Comparison of ENCODE assay signal across 11 cellular contexts in the genomic region with DNA sequence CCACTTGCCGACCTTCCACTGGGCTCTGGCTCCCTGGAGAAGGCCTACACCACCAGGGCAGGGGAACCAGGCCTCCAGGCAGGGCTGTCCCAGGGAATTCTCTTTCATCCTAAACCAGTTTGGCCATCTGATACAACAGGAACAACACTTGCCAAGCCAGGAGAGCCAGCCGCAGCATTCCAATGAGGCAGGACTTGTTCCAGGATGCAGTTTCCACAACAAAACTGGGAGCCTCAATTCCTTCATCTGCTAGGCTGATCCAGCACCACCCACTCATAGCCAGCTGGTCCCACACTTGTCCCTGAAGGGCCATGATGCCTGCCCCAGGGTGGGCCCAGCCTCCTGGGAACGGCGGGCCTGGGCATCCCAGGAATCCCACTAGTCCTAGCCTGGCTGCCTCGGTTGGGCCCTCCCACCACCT. TPM values are rescaled to one million over a fixed set of nuclear protein-coding genes. Genes with fewer than 3 reads are reported as not detected.
DNase-seq lines count a peak whose midpoint lies in the region; ATAC-seq and TF ChIP-seq lines count a peak whose summit lies in the region.
"Had no signal": no experiment of that assay in that cellular context is flagged by ENCODE, and none has a peak within 500 bp of the region (broad histone marks: within the 10 kb centered on the region; RNA-seq: fewer than 3 reads in every experiment).

No MANE protein-coding gene starts in this region.

- H3K14ac ChIP-seq in neuronal stem cell (ENCODE audit: low read length) = no peak overlapping the region

- H3K4me1 Mint-ChIP-seq in activated T-helper 2 cell treated with anti-CD3 and anti-CD28 coated beads, Interferon-gamma antibody, Interleukin-2, Interleukin-4, amounts not matched to agents 10 μg/mL and 5 μg/mL and 100 μg/mL, durations not matched to agents 14 hours and 24 hours and 36 hours (ENCODE audit: low read depth) = peaks cover 34% of the 10 kb centered on the region

- DNase-seq in AG09319 (ENCODE audit: extremely low read depth, low read depth) (peak; percentile 49), fibroblast of gingiva (ENCODE audit: low read depth) (peak; percentile 61), neuronal stem cell (ENCODE audit: low spot score) (no peak), erythroblast (lab: John Stamatoyannopoulos, UW) (no peak)
- no peak for DNase-seq in activated T-helper 2 cell treated with anti-CD3 and anti-CD28 coated beads, Interferon-gamma antibody, Interleukin-2, Interleukin-4, amounts not matched to agents 10 μg/mL and 5 μg/mL and 100 μg/mL, durations not matched to agents 14 hours and 24 hours and 36 hours (ENCODE audit: low spot score)
- DNase-seq: nephron progenitor cell, SJCRH30, transverse colon had no signal

- H3K27ac Mint-ChIP-seq in activated T-helper 2 cell treated with anti-CD3 and anti-CD28 coated beads, Interferon-gamma antibody, Interleukin-2, Interleukin-4, amounts not matched to agents 10 μg/mL and 5 μg/mL and 100 μg/mL, durations not matched to agents 14 hours and 24 hours and 36 hours = no peak overlapping the region
- H3K27ac Mint-ChIP-seq: nephron progenitor cell had no signal

- peaks cover 15% of the 10 kb centered on the region for H3K79me1 ChIP-seq in neuronal stem cell (ENCODE audit: low read depth, low read length)

- no peak overlapping the region for H2BK5ac ChIP-seq in neuronal stem cell (ENCODE audit: low read length)

- TF ChIP-seq CTCF in AG09319 (IDR thresholded peaks at IDR 0.05; ENCODE audit: low read depth, low read length) (no peak), VCaP (conservative IDR thresholded peaks at IDR 0.05) (no peak)

- no peak overlapping the region for H2AFZ ChIP-seq in neuronal stem cell (ENCODE audit: low read length)

- H3K9ac ChIP-seq in neuronal stem cell (ENCODE audit: low read depth, low read length, poor library complexity) = peak overlapping the region; percentile 61

- no peak overlapping the region for H3K4me2 ChIP-seq in neuronal stem cell (ENCODE audit: insufficient read depth, low read length, poor library complexity, severe bottlenecking)

- no peak for TF ChIP-seq POLR2A in erythroblast (IDR thresholded peaks at IDR 0.05; ENCODE audit: low read length)

- H3K18ac ChIP-seq in neuronal stem cell (ENCODE audit: low read length) = peak overlapping the region; percentile 16

- no peaks in the 10 kb centered on the region for H3K27me3 Mint-ChIP-seq in activated T-helper 2 cell treated with anti-CD3 and anti-CD28 coated beads, Interferon-gamma antibody, Interleukin-2, Interleukin-4, amounts not matched to agents 10 μg/mL and 5 μg/mL and 100 μg/mL, durations not matched to agents 14 hours and 24 hours and 36 hours (ENCODE audit: low read depth)

- peaks cover 0 to 2% (median 0%) of the 10 kb centered on the region in 3 experiments for H3K27me3 ChIP-seq in neuronal stem cell (ENCODE audit: control insufficient read depth in 3 of 3, insufficient read depth in 3 of 3, low read depth in 1 of 3, low read length in 3 of 3)
- H3K27me3 ChIP-seq: SJCRH30, transverse colon had no signal

- H2BK120ac ChIP-seq in neuronal stem cell (ENCODE audit: low read depth, low read length) = no peak overlapping the region

- no peaks in the 10 kb centered on the region for H3K9me3 Mint-ChIP-seq in activated T-helper 2 cell treated with anti-CD3 and anti-CD28 coated beads, Interferon-gamma antibody, Interleukin-2, Interleukin-4, amounts not matched to agents 10 μg/mL and 5 μg/mL and 100 μg/mL, durations not matched to agents 14 hours and 24 hours and 36 hours
- H3K9me3 Mint-ChIP-seq: nephron progenitor cell had no signal

- intact Hi-C loops in activated T-helper 2 cell treated with anti-CD3 and anti-CD28 coated beads, Interferon-gamma antibody, Interleukin-2, Interleukin-4, amounts not matched to agents 10 μg/mL and 5 μg/mL and 100 μg/mL, durations not matched to agents 14 hours and 24 hours and 36 hours (cut with micrococcal nuclease) = no loop called here

- H2BK15ac ChIP-seq in neuronal stem cell (ENCODE audit: low read length) = no peak overlapping the region

- no peaks in the 10 kb centered on the region for H3K9me3 ChIP-seq in neuronal stem cell (replicated peaks in 1 of 2; ENCODE audit: control insufficient read depth in 2 of 2, insufficient read depth in 1 of 2, low read depth in 1 of 2, low read length in 2 of 2)
- H3K9me3 ChIP-seq: SJCRH30, transverse colon had no signal

- H3K27ac ChIP-seq in VCaP (peak overlapping the region; percentile 34), neuronal stem cell (replicated peaks; ENCODE audit: low read length) (no peak overlapping the region)
- H3K27ac ChIP-seq: SJCRH30 had no signal

- H3K36me3 ChIP-seq in neuronal stem cell (replicated peaks in 1 of 2; ENCODE audit: control insufficient read depth in 2 of 2, insufficient read depth in 2 of 2, low read length in 2 of 2) = no peaks in the 10 kb centered on the region
- H3K36me3 ChIP-seq: transverse colon had no signal

- no peak for ATAC-seq in HG02870 (IDR thresholded peaks at IDR 0.05; ENCODE audit: unreplicated experiment)
- no peak for ATAC-seq in GM21528 (IDR thresholded peaks at IDR 0.05; ENCODE audit: low FRiP score, unreplicated experiment)

- no CpG with 5 or more reads among the region's 5 CpGs for WGBS in neuronal stem cell (ENCODE audit: extremely low coverage in 2 of 2, insufficient read length in 2 of 2, insufficient replicate concordance in 1 of 2), 2 donors

- no peak overlapping the region for H3K4me3 Mint-ChIP-seq in activated T-helper 2 cell treated with anti-CD3 and anti-CD28 coated beads, Interferon-gamma antibody, Interleukin-2, Interleukin-4, amounts not matched to agents 10 μg/mL and 5 μg/mL and 100 μg/mL, durations not matched to agents 14 hours and 24 hours and 36 hours (ENCODE audit: low read depth)
- H3K4me3 Mint-ChIP-seq: nephron progenitor cell had no signal

- peak overlapping the region; percentile 62 for H3K23ac ChIP-seq in neuronal stem cell (ENCODE audit: low read depth, low read length, poor library complexity)

- H4K91ac ChIP-seq in neuronal stem cell (ENCODE audit: low read depth, low read length, poor library complexity) = no peak overlapping the region

- no peak overlapping the region for H2AK5ac ChIP-seq in neuronal stem cell (ENCODE audit: low read depth, low read length)

- no peak overlapping the region for H3K4ac ChIP-seq in neuronal stem cell (ENCODE audit: low read length)

- H3K4me1 ChIP-seq in neuronal stem cell (ENCODE audit: control insufficient read depth in 2 of 2, insufficient read depth in 1 of 2, low read depth in 1 of 2, low read length in 2 of 2) = peaks cover 0 to 13% of the 10 kb centered on the region in 2 donors

- no peak overlapping the region for H2BK12ac ChIP-seq in neuronal stem cell (ENCODE audit: low read length)

- no peak overlapping the region for H4K8ac ChIP-seq in neuronal stem cell (ENCODE audit: low read depth, low read length)

- H3K4me3 ChIP-seq in neuronal stem cell (ENCODE audit: low read length in 2 of 2) = peak overlapping the region in 1 of 2 donors; percentile 3
- H3K4me3 ChIP-seq: SJCRH30, transverse colon had no signal

- H3K36me3 Mint-ChIP-seq in activated T-helper 2 cell treated with anti-CD3 and anti-CD28 coated beads, Interferon-gamma antibody, Interleukin-2, Interleukin-4, amounts not matched to agents 10 μg/mL and 5 μg/mL and 100 μg/mL, durations not matched to agents 14 hours and 24 hours and 36 hours (ENCODE audit: low read depth) = no peaks in the 10 kb centered on the region

RNA-seq across cellular contexts. Expression of gene BICD2, which starts 26.0 kb away (rescaled TPM):
- polyA plus RNA-seq in neuronal stem cell (2013, experiment 1 of 2) = 13.6 TPM
- 14.2 TPM for polyA plus RNA-seq in neuronal stem cell (2013, experiment 2 of 2)
- total RNA-seq in activated T-helper 2 cell treated with anti-CD3 and anti-CD28 coated beads, Interferon-gamma antibody, Interleukin-2, Interleukin-4, amounts not matched to agents 10 μg/mL and 5 μg/mL and 100 μg/mL, durations not matched to agents 14 hours and 24 hours and 36 hours = 22.8 and 23.6 TPM in 2 replicates

Comparison
In these comparisons a context has a peak if more than half of its experiments do, and no peak if none do; other contexts are left out.
1. DNase-seq: peak in AG09319 (single experiment) and fibroblast of gingiva (single experiment); none in neuronal stem cell (single experiment), activated T-helper 2 cell treated with anti-CD3 and anti-CD28 coated beads, Interferon-gamma antibody, Interleukin-2, Interleukin-4, amounts not matched to agents 10 μg/mL and 5 μg/mL and 100 μg/mL, durations not matched to agents 14 hours and 24 hours and 36 hours (single experiment) and erythroblast (0 of 2).